ENCODE assay signal across 25 cellular contexts in genomic region chr11:69557266-69557665, GRCh38.
"Had no signal": no experiment of that assay in that cellular context is flagged by ENCODE, and none has a peak within 500 bp of the region (broad histone marks: within the 10 kb centered on the region; RNA-seq: fewer than 3 reads in every experiment).

No MANE protein-coding gene starts in this region.

- H3K4me2 ChIP-seq: hepatocyte, smooth muscle cell had no signal

- FAIRE-seq: urothelium cell line had no signal

- H3K27me3 Mint-ChIP-seq: stimulated activated memory B cell treated with anti-CD40 and anti-IgM and Interleukin-4, amounts not matched to agents 10 μg/mL and 1 μg/mL and 100 μg/mL, for 72 hours had no signal

- H3K36me3 Mint-ChIP-seq: natural killer cell treated with Interleukin-12 subunit alpha and Interleukin-12 subunit beta and Interleukin-15 and Interleukin-18, amount 100 ng/mL, for 72 hours; stimulated activated memory B cell treated with anti-CD40 and anti-IgM and Interleukin-4, amounts not matched to agents 10 μg/mL and 1 μg/mL and 100 μg/mL, for 72 hours had no signal

- H3K4me3 ChIP-seq: hepatocyte, left ventricle myocardium inferior, lung, mucosa of descending colon, ovary, right atrium auricular region, right lobe of liver, smooth muscle cell, stomach, thoracic aorta, tibial artery, upper lobe of right lung had no signal

- DNase-seq: islet precursor cell; left ventricle myocardium inferior; mesendoderm; midbrain; mucosa of descending colon; naive thymus-derived CD4-positive, alpha-beta T cell; ovary; stimulated activated CD4-positive, alpha-beta T cell treated with anti-CD3 and anti-CD28 coated beads, Interleukin-1b, Interleukin-23, amount 100 ng/mL, for 48 hours; stimulated activated CD4-positive, alpha-beta T cell treated with anti-CD3 and anti-CD28 coated beads, Interleukin-2, amount 100 ng/mL, for 48 hours; stimulated activated CD4-positive, alpha-beta T cell treated with anti-CD3 and anti-CD28 coated beads, Interleukin-4, amount 100 ng/mL, for 4 hours; stimulated activated CD8-positive, alpha-beta memory T cell treated with anti-CD3 and anti-CD28 coated beads, Interleukin-4, amount 100 ng/mL, for 48 hours; stimulated activated naive CD4-positive, alpha-beta T cell treated with Interleukin-2 at 50 U/mL for 16 hours; stomach had no signal

- H3K9me3 ChIP-seq: mucosa of descending colon, ovary, right atrium auricular region, right lobe of liver, thoracic aorta, upper lobe of right lung had no signal

- H3K4me1 Mint-ChIP-seq: stimulated activated memory B cell treated with anti-CD40 and anti-IgM and Interleukin-4, amounts not matched to agents 10 μg/mL and 1 μg/mL and 100 μg/mL, for 72 hours had no signal

- ATAC-seq: mucosa of descending colon; naive thymus-derived CD4-positive, alpha-beta T cell; natural killer cell treated with Interleukin-12 subunit alpha and Interleukin-12 subunit beta and Interleukin-15 and Interleukin-18, amount 100 ng/mL, for 72 hours; right lobe of liver; stimulated activated memory B cell treated with anti-CD40 and anti-IgM and Interleukin-4, amounts not matched to agents 10 μg/mL and 1 μg/mL and 100 μg/mL, for 72 hours; upper lobe of right lung had no signal

- H3K27ac ChIP-seq: hepatocyte, left ventricle myocardium inferior, ovary, right atrium auricular region, right lobe of liver, stomach, thoracic aorta, tibial artery, upper lobe of right lung had no signal

- H3K4me1 ChIP-seq: left ventricle myocardium inferior, right atrium auricular region, right lobe of liver, stomach, upper lobe of right lung had no signal

- H3K79me2 ChIP-seq: hepatocyte had no signal

- H3K4me3 Mint-ChIP-seq: natural killer cell treated with Interleukin-12 subunit alpha and Interleukin-12 subunit beta and Interleukin-15 and Interleukin-18, amount 100 ng/mL, for 72 hours; stimulated activated memory B cell treated with anti-CD40 and anti-IgM and Interleukin-4, amounts not matched to agents 10 μg/mL and 1 μg/mL and 100 μg/mL, for 72 hours had no signal

- H3K27ac Mint-ChIP-seq: natural killer cell treated with Interleukin-12 subunit alpha and Interleukin-12 subunit beta and Interleukin-15 and Interleukin-18, amount 100 ng/mL, for 72 hours; progenitor cell of endocrine pancreas; stimulated activated memory B cell treated with anti-CD40 and anti-IgM and Interleukin-4, amounts not matched to agents 10 μg/mL and 1 μg/mL and 100 μg/mL, for 72 hours had no signal

- H3K36me3 ChIP-seq: left ventricle myocardium inferior, ovary, right atrium auricular region, right lobe of liver, stomach, thoracic aorta, tibial artery, upper lobe of right lung had no signal

- H2AFZ ChIP-seq: hepatocyte had no signal

- H3K27me3 ChIP-seq: hepatocyte, ovary, right atrium auricular region, right lobe of liver, tibial artery, upper lobe of right lung had no signal
